In the genomic region with DNA sequence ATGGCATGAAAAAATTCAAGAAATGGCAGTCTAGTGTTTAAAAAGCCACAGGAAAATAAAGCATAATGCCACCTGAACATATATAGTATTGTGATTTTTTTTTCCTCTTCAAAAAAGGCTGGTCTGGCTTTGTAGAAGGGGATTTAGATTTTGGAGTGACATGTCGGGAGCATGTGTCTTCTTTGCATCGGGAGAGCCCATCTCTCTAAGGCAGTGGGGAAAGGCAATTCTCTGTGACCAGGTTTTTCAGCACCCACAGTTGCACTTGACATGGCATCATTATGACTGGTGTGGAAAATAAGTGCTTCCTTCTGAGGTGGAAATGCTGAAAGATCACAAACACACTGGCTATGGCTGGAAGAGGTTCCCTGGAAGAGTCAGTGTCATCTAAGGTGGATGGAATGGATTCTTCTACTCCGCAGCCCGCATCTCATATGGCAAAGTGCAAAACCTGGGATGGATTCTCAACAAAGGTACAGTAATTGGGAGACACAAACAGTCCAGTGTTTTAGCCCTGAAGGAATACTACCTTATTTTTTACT, we compare ENCODE assay signal across 9 cellular contexts.
DNase-seq lines count a peak whose midpoint lies in the region; ATAC-seq and TF ChIP-seq lines count a peak whose summit lies in the region.
"Had no signal": no experiment of that assay in that cellular context is flagged by ENCODE, and none has a peak within 500 bp of the region (broad histone marks: within the 10 kb centered on the region; RNA-seq: fewer than 3 reads in every experiment).

No MANE protein-coding gene starts in this region.

- intact Hi-C loops in thyroid gland (cut with DNase I): no loop called here

- no peaks in the 10 kb centered on the region for H3K36me3 Mint-ChIP-seq in activated naive CD4-positive, alpha-beta T cell treated with anti-CD3 and anti-CD28 coated beads, Interleukin-2, amount 10 ng/mL, durations not matched to agents 7 days and 5 days

- H3K4me3 ChIP-seq in duodenal mucosa (ENCODE audit: low read depth in 1 of 2, low read length in 2 of 2): peak overlapping the region; percentile 31 to 52
- H3K4me3 ChIP-seq in thyroid gland (replicated peaks in 1 of 3): peak overlapping the region in 2 of 3 donors; percentile 7 to 14

- no peak overlapping the region for H3K4me3 Mint-ChIP-seq in activated naive CD4-positive, alpha-beta T cell treated with anti-CD3 and anti-CD28 coated beads, Interleukin-2, amount 10 ng/mL, durations not matched to agents 7 days and 5 days

- no peaks in the 10 kb centered on the region for H3K9me3 Mint-ChIP-seq in activated naive CD4-positive, alpha-beta T cell treated with anti-CD3 and anti-CD28 coated beads, Interleukin-2, amount 10 ng/mL, durations not matched to agents 7 days and 5 days

- H3K9me3 ChIP-seq in duodenal mucosa (ENCODE audit: control insufficient read depth in 1 of 2, low read length in 2 of 2): no peaks in the 10 kb centered on the region
- no peaks in the 10 kb centered on the region for H3K9me3 ChIP-seq in thyroid gland
- H3K9me3 ChIP-seq: tibial nerve had no signal

- TF ChIP-seq CTCF in thyroid gland (IDR thresholded peaks at IDR 0.05): no peak

- H3K9ac ChIP-seq in duodenal mucosa (ENCODE audit: low read depth in 1 of 2, low read length in 2 of 2): peak overlapping the region in 1 of 2 donors; percentile 3

- H3K4me1 Mint-ChIP-seq in activated naive CD4-positive, alpha-beta T cell treated with anti-CD3 and anti-CD28 coated beads, Interleukin-2, amount 10 ng/mL, durations not matched to agents 7 days and 5 days: peaks cover 2% of the 10 kb centered on the region

- H3K36me3 ChIP-seq in duodenal mucosa (ENCODE audit: control insufficient read depth in 1 of 2, insufficient read depth in 2 of 2, low read length in 2 of 2) (no peaks in the 10 kb centered on the region), thyroid gland (no peaks in the 10 kb centered on the region)
- H3K36me3 ChIP-seq: tibial nerve had no signal

- TF ChIP-seq POLR2A in thyroid gland (IDR thresholded peaks at IDR 0.05): no peak

- H3K27ac ChIP-seq in duodenal mucosa (ENCODE audit: low read depth, low read length): no peak overlapping the region
- no peak overlapping the region for H3K27ac ChIP-seq in thyroid gland

- WGBS in thyroid gland, 2 donors: 1 to 3% methylated on average over 4 of the region's 4 CpGs

- ATAC-seq in left lobe of liver: peak; percentile 51

- peak; percentile 8 for DNase-seq in activated naive CD4-positive, alpha-beta T cell treated with Interleukin-2 at 50 U/mL for 16 hours
- DNase-seq in activated naive CD4-positive, alpha-beta T cell treated with anti-CD3 and anti-CD28 coated beads, Interleukin-2, amount 10 ng/mL, durations not matched to agents 7 days and 5 days: no peak
- peak; percentile 92 for DNase-seq in NCI-H82 (lab: John Stamatoyannopoulos, UW)
- no peak for DNase-seq in left lobe of liver (ENCODE audit: low spot score)
- peak; percentile 16 to 42 for DNase-seq in thyroid gland
- no peak for DNase-seq in GM19238 (ENCODE audit: insufficient read length, low spot score)
- DNase-seq in activated CD4-positive, alpha-beta T cell treated with anti-CD3 and anti-CD28 coated beads, Interleukin-2, amount 50 U/mL, for 4 hours: no peak

- no peaks in the 10 kb centered on the region for H3K27me3 ChIP-seq in duodenal mucosa (ENCODE audit: control insufficient read depth in 1 of 2, insufficient read depth in 2 of 2, low read length in 2 of 2)
- no peaks in the 10 kb centered on the region for H3K27me3 ChIP-seq in thyroid gland
- H3K27me3 ChIP-seq: tibial nerve had no signal

- CTCF ChIA-PET in activated naive CD4-positive, alpha-beta T cell treated with anti-CD3 and anti-CD28 coated beads, Interleukin-2, amount 10 ng/mL, durations not matched to agents 7 days and 5 days (lab: Charles Lee): no interaction called here

- peaks cover 56% of the 10 kb centered on the region for H3K27me3 Mint-ChIP-seq in activated naive CD4-positive, alpha-beta T cell treated with anti-CD3 and anti-CD28 coated beads, Interleukin-2, amount 10 ng/mL, durations not matched to agents 7 days and 5 days

- H3K27ac Mint-ChIP-seq in activated naive CD4-positive, alpha-beta T cell treated with anti-CD3 and anti-CD28 coated beads, Interleukin-2, amount 10 ng/mL, durations not matched to agents 7 days and 5 days: no peak overlapping the region

- H3K4me1 ChIP-seq in duodenal mucosa (ENCODE audit: control insufficient read depth in 1 of 2, insufficient read depth in 2 of 2, low read length in 2 of 2) (peaks cover 26 to 27% of the 10 kb centered on the region in 2 donors), thyroid gland (peaks cover 11 to 25% of the 10 kb centered on the region in 2 donors)

Comparison
In these comparisons a context has a peak if more than half of its experiments do, and no peak if none do; other contexts are left out.
1. DNase-seq: peak in activated naive CD4-positive, alpha-beta T cell treated with Interleukin-2 at 50 U/mL for 16 hours (single experiment), NCI-H82 (single experiment) and thyroid gland (2 of 2); none in activated naive CD4-positive, alpha-beta T cell treated with anti-CD3 and anti-CD28 coated beads, Interleukin-2, amount 10 ng/mL, durations not matched to agents 7 days and 5 days (single experiment), left lobe of liver (single experiment), GM19238 (single experiment) and activated CD4-positive, alpha-beta T cell treated with anti-CD3 and anti-CD28 coated beads, Interleukin-2, amount 50 U/mL, for 4 hours (0 of 2).